13 cellular contexts compared by ENCODE assay signal in the genomic region with DNA sequence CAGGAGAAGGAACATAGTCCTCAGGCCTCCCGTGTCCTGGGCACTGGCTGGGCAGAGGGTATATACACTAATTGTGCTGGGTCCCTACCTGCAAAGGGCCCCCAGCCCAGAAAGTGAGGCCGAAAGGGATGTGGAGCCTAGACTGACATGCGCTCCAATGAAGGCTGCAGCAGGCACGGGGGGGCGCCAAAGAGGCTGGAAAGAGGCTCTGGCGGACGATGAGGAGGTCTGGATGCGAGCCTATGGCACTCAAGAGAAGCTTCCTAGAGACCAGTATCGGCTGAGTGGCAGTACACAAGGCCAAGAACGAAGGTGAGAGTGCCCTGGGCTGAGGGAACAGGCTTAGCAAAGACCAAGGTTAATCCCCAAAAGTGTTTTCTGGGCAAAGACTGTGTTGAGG. TPM values are rescaled to one million over a fixed set of nuclear protein-coding genes. Genes with fewer than 3 reads are reported as not detected.
DNase-seq lines count a peak whose midpoint lies in the region; ATAC-seq and TF ChIP-seq lines count a peak whose summit lies in the region.
"Had no signal": no experiment of that assay in that cellular context is flagged by ENCODE, and none has a peak within 500 bp of the region (broad histone marks: within the 10 kb centered on the region; RNA-seq: fewer than 3 reads in every experiment).

No MANE protein-coding gene starts in this region.

- no peaks in the 10 kb centered on the region for H3K9me3 ChIP-seq in RWPE2 (ENCODE audit: severe bottlenecking)
- H3K9me3 ChIP-seq in aorta (ENCODE audit: control insufficient read depth, low read length): no peaks in the 10 kb centered on the region

- no peak overlapping the region for H3K4me3 Mint-ChIP-seq in glutamatergic neuron (ENCODE audit: unreplicated experiment)
- no peak overlapping the region for H3K4me3 Mint-ChIP-seq in CD14-positive monocyte

- H3K4me1 Mint-ChIP-seq in glutamatergic neuron (ENCODE audit: low read depth, unreplicated experiment) (no peaks in the 10 kb centered on the region), CD14-positive monocyte (peaks cover 15% of the 10 kb centered on the region)

- H3K36me3 ChIP-seq in RWPE2 (ENCODE audit: low read depth): peaks cover 45% of the 10 kb centered on the region
- peaks cover 0 to 6% of the 10 kb centered on the region in 2 donors for H3K36me3 ChIP-seq in aorta (ENCODE audit: control insufficient read depth in 1 of 2, insufficient read depth in 2 of 2, low read length in 1 of 2)

- no peak overlapping the region for H3K27ac ChIP-seq in RWPE2 (ENCODE audit: poor library complexity, severe bottlenecking)
- H3K27ac ChIP-seq in aorta (ENCODE audit: low read depth in 1 of 2, low read length in 2 of 2): no peak overlapping the region
- H3K27ac ChIP-seq: dorsolateral prefrontal cortex had no signal

- H3K27ac Mint-ChIP-seq in glutamatergic neuron (ENCODE audit: unreplicated experiment) (no peak overlapping the region), CD14-positive monocyte (peak overlapping the region in 1 of 7 donors; percentile 14)

- H3K27me3 ChIP-seq in RWPE2 (ENCODE audit: insufficient read depth, poor library complexity, severe bottlenecking) (no peaks in the 10 kb centered on the region), aorta (ENCODE audit: control insufficient read depth in 1 of 2, insufficient read depth in 2 of 2, low read length in 1 of 2) (no peaks in the 10 kb centered on the region)
- H3K27me3 ChIP-seq: dorsolateral prefrontal cortex had no signal

- POLR2A ChIA-PET in AG04449 (lab: Yijun Ruan, JAX): no interaction called here

- H3K27me3 Mint-ChIP-seq in glutamatergic neuron (ENCODE audit: unreplicated experiment) (peaks cover 6% of the 10 kb centered on the region), CD14-positive monocyte (ENCODE audit: low read depth in 3 of 3) (peaks cover 0 to 2% (median 0%) of the 10 kb centered on the region in 3 donors)

- intact Hi-C loops in aorta (cut with DNase I): no loop called here
- intact Hi-C loops in CD14-positive monocyte (cut with micrococcal nuclease): no loop called here

- WGBS in aorta, 2 donors: 48% methylated on average over 10 of the region's 10 CpGs

- no peak for DNase-seq in AG04449 (ENCODE audit: low read depth, low spot score)
- DNase-seq in ELR (ENCODE audit: low read depth): peak; percentile 18
- DNase-seq in RWPE2 (ENCODE audit: low spot score): no peak
- DNase-seq in glutamatergic neuron: peak; percentile 69
- no peak for DNase-seq in aorta
- no peak for DNase-seq in cerebellar nuclear complex (lab: John Stamatoyannopoulos, UW)
- no peak for DNase-seq in AG08395 (ENCODE audit: low spot score)
- DNase-seq in CD14-positive monocyte (ENCODE audit: low spot score): no peak
- DNase-seq: DMS79 treated with DMSO at 0.1 percent for 48 hours, dorsolateral prefrontal cortex, NCI-H524, T-helper 9 cell had no signal

- CTCF ChIA-PET in AG04449 (lab: Yijun Ruan, JAX): interaction anchor here (0.6 kb wide), 1 partner anchor 71 kb away, joined by 3 read pairs; no protein-coding TSS in a partner anchor

- ATAC-seq in RWPE2 (ENCODE audit: low read depth) (no peak), aorta (ENCODE audit: low FRiP score) (no peak)

- H3K4me3 ChIP-seq in AG04449 (ENCODE audit: low read depth, low read length) (no peak overlapping the region), RWPE2 (ENCODE audit: severe bottlenecking) (no peak overlapping the region), aorta (ENCODE audit: low read length in 2 of 2) (no peak overlapping the region)
- H3K4me3 ChIP-seq: dorsolateral prefrontal cortex had no signal

- peak; percentile 17 for TF ChIP-seq CTCF in AG04449 (IDR thresholded peaks at IDR 0.05; ENCODE audit: insufficient read depth, low read length, missing control alignments)
- TF ChIP-seq CTCF in RWPE2 (IDR thresholded peaks at IDR 0.05; ENCODE audit: poor library complexity, severe bottlenecking): peak; percentile 11
- no peak for TF ChIP-seq CTCF in glutamatergic neuron (IDR thresholded peaks at IDR 0.05; ENCODE audit: partially characterized antibody, unreplicated experiment)
- TF ChIP-seq CTCF in CD14-positive monocyte (IDR thresholded peaks at IDR 0.05): no peak

- H3K4me1 ChIP-seq in RWPE2 (ENCODE audit: insufficient read depth, poor library complexity, severe bottlenecking): peaks cover 14% of the 10 kb centered on the region
- no peaks in the 10 kb centered on the region for H3K4me1 ChIP-seq in aorta (ENCODE audit: control insufficient read depth in 1 of 2, insufficient read depth in 2 of 2, low read length in 2 of 2)

- peaks cover 2% of the 10 kb centered on the region for H3K9me3 Mint-ChIP-seq in glutamatergic neuron (ENCODE audit: unreplicated experiment)
- H3K9me3 Mint-ChIP-seq in CD14-positive monocyte: no peaks in the 10 kb centered on the region

- H3K36me3 Mint-ChIP-seq in glutamatergic neuron (ENCODE audit: unreplicated experiment) (peaks cover 5% of the 10 kb centered on the region), CD14-positive monocyte (peaks cover 74 to 90% of the 10 kb centered on the region in 2 donors)

RNA-seq across cellular contexts. Expression of a gene that starts 16.6 kb away (rescaled TPM):
- 44.5 TPM for total RNA-seq in glutamatergic neuron (ENCODE audit: unreplicated experiment)
- total RNA-seq in aorta: 10 to 100 TPM; 36.7 to 40.5 TPM
- 10 to 100 TPM; 23.7 to 27.0 TPM for polyA plus RNA-seq in aorta
- polyA plus RNA-seq in CD14-positive monocyte: 10 to 100 TPM; 46.8 to 47.3 TPM

RNA-seq across cellular contexts. Expression of a gene that starts 17.3 kb away (rescaled TPM):
- total RNA-seq in glutamatergic neuron (ENCODE audit: unreplicated experiment): 13.4 TPM
- 1 to 10 TPM; 8.0 to 9.5 TPM for total RNA-seq in aorta
- 1 to 10 TPM in 1 of 2 donors, under 1 TPM in 1; 0.75 to 2.3 TPM for polyA plus RNA-seq in aorta
- polyA plus RNA-seq in CD14-positive monocyte: 1 to 10 TPM in 1 of 2 donors, under 1 TPM in 1; 0.73 to 1.6 TPM

RNA-seq across cellular contexts. Expression of a gene that starts 47.6 kb away (rescaled TPM):
- total RNA-seq in glutamatergic neuron (ENCODE audit: unreplicated experiment): not detected
- total RNA-seq in aorta: 1 to 10 TPM; 1.8 to 3.1 TPM
- polyA plus RNA-seq in aorta: 1 to 10 TPM in 1 of 2 donors, under 1 TPM in 1; 0.82 to 1.4 TPM
- under 1 TPM; 0.28 to 0.67 TPM for polyA plus RNA-seq in CD14-positive monocyte
- total RNA-seq: HT1080 had no signal

Comparison
In these comparisons a context has a peak if more than half of its experiments do, and no peak if none do; other contexts are left out.
1. DNase-seq: peak in ELR (single experiment) and glutamatergic neuron (single experiment); none in AG04449 (single experiment), RWPE2 (single experiment), aorta (0 of 2), cerebellar nuclear complex (0 of 2), AG08395 (single experiment) and CD14-positive monocyte (single experiment).
2. CTCF ChIP-seq: peak in AG04449 (single experiment) and RWPE2 (single experiment); none in glutamatergic neuron (single experiment) and CD14-positive monocyte (single experiment).